ENCODE assay signal across 17 cellular contexts in the genomic region with DNA sequence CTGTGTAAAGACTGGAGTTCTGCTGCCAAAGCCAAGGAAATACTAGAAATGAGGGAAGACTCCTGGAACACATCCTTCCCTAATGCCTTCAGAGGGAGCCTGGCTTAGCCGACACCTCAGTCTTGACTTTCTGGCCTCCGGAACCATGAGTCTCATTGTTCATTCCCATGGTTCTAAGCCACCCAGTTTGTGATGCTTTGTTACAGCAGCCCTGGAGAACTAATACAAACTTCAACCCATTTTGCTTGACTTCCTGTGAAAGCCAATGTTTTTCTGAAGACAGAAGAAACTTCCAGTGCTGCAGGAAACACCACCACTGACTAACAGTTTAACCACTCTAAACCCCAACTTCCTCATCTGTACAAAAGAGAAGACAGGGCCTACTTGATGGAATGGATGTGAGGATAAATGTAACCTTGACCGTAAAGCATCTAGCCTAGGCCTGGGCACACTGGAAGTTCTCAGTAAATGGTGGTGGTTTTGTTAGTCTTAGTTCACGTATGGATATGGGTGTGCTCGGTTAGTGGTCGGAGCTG.
DNase-seq lines count a peak whose midpoint lies in the region; ATAC-seq, FAIRE-seq and TF ChIP-seq lines count a peak whose summit lies in the region.
"Had no signal": no experiment of that assay in that cellular context is flagged by ENCODE, and none has a peak within 500 bp of the region (broad histone marks: within the 10 kb centered on the region; RNA-seq: fewer than 3 reads in every experiment).

No MANE protein-coding gene starts in this region.

- H3K4me1 Mint-ChIP-seq in CD4-positive, alpha-beta T cell (ENCODE audit: low read depth) = peaks cover 44% of the 10 kb centered on the region
- H3K4me1 Mint-ChIP-seq in central memory CD8-positive, alpha-beta T cell = peaks cover 23% of the 10 kb centered on the region
- H3K4me1 Mint-ChIP-seq: endodermal cell had no signal

- TF ChIP-seq CTCF in CD4-positive, alpha-beta T cell (IDR thresholded peaks at IDR 0.05) = no peak
- no peak for TF ChIP-seq CTCF in HL-60 (IDR thresholded peaks at IDR 0.05; ENCODE audit: insufficient read depth, low read length)
- no peak for TF ChIP-seq CTCF in ovary (IDR thresholded peaks at IDR 0.05)

- H3K27ac ChIP-seq in CD4-positive, alpha-beta T cell (ENCODE audit: low read depth, low read length) = peak overlapping the region; percentile 58
- H3K27ac ChIP-seq in HL-60 (replicated peaks) (peak overlapping the region; percentile 78), ovary (no peak overlapping the region)
- H3K27ac ChIP-seq: sigmoid colon had no signal

- no peak for ATAC-seq in CD4-positive, alpha-beta T cell (ENCODE audit: poor library complexity)
- ATAC-seq in central memory CD8-positive, alpha-beta T cell (replicated peaks; ENCODE audit: extremely low read depth, poor library complexity, severe bottlenecking) = no peak

- H3K36me3 ChIP-seq in ovary = no peaks in the 10 kb centered on the region
- H3K36me3 ChIP-seq: sigmoid colon, transverse colon had no signal

- H3K9me3 ChIP-seq in CD4-positive, alpha-beta T cell (ENCODE audit: control insufficient read depth, low read length) = peaks cover 12% of the 10 kb centered on the region
- no peaks in the 10 kb centered on the region for H3K9me3 ChIP-seq in ovary
- H3K9me3 ChIP-seq: sigmoid colon, transverse colon had no signal

- TF ChIP-seq EP300 in ovary (IDR thresholded peaks at IDR 0.05) = no peak

- peaks cover 3% of the 10 kb centered on the region for H3K9me3 Mint-ChIP-seq in CD4-positive, alpha-beta T cell
- H3K9me3 Mint-ChIP-seq in central memory CD8-positive, alpha-beta T cell = peaks cover 12% of the 10 kb centered on the region
- H3K9me3 Mint-ChIP-seq: endodermal cell had no signal

- H3K36me3 Mint-ChIP-seq in CD4-positive, alpha-beta T cell (ENCODE audit: low read depth) = peaks cover 6% of the 10 kb centered on the region
- H3K36me3 Mint-ChIP-seq in central memory CD8-positive, alpha-beta T cell (ENCODE audit: insufficient read depth) = no peaks in the 10 kb centered on the region

- H3K27me3 ChIP-seq in CD4-positive, alpha-beta T cell (ENCODE audit: control insufficient read depth, insufficient read depth, low read length) = no peaks in the 10 kb centered on the region
- H3K27me3 ChIP-seq in HL-60 (ENCODE audit: insufficient read depth, poor library complexity, severe bottlenecking) (no peaks in the 10 kb centered on the region), ovary (no peaks in the 10 kb centered on the region)
- H3K27me3 ChIP-seq: sigmoid colon had no signal

- POLR2A ChIA-PET in CD4-positive, alpha-beta T cell (lab: Charles Lee) = interaction anchor here (0.6 to 1.2 kb wide), 2 partner anchors 31 to 86 kb away, joined by 3 to 4 read pairs; a partner anchor contains a TSS

- H3K27ac Mint-ChIP-seq in CD4-positive, alpha-beta T cell = peak overlapping the region; percentile 65
- H3K27ac Mint-ChIP-seq in central memory CD8-positive, alpha-beta T cell (ENCODE audit: low read depth) = peak overlapping the region; percentile 29
- H3K27ac Mint-ChIP-seq: endodermal cell had no signal

- CTCF ChIA-PET in CD4-positive, alpha-beta T cell (lab: Charles Lee) = no interaction called here

- H3K27me3 Mint-ChIP-seq in CD4-positive, alpha-beta T cell = no peaks in the 10 kb centered on the region
- peaks cover 21% of the 10 kb centered on the region for H3K27me3 Mint-ChIP-seq in central memory CD8-positive, alpha-beta T cell

- H3K4me3 ChIP-seq in HL-60 (replicated peaks; ENCODE audit: insufficient read depth, low read length) (no peak overlapping the region), ovary (no peak overlapping the region)
- H3K4me3 ChIP-seq: lung, sigmoid colon, transverse colon had no signal

- H3K4me1 ChIP-seq in ovary (ENCODE audit: insufficient read depth) = peaks cover 2% of the 10 kb centered on the region

- no peak for TF ChIP-seq POLR2A in ovary (IDR thresholded peaks at IDR 0.05)

- peak overlapping the region; percentile 15 for H3K4me3 Mint-ChIP-seq in CD4-positive, alpha-beta T cell
- H3K4me3 Mint-ChIP-seq in central memory CD8-positive, alpha-beta T cell = no peak overlapping the region
- H3K4me3 Mint-ChIP-seq: endodermal cell had no signal

- no peak for FAIRE-seq in urothelium cell line (lab: Jason Lieb, UNC)
- FAIRE-seq: GM18507 had no signal

- 97 to 99% (median 98%) methylated on average over 6 of the region's 6 CpGs for WGBS in ovary, 3 donors

- intact Hi-C loops in CD4-positive, alpha-beta T cell (cut with DNase I, micrococcal nuclease) = no loop called here
- intact Hi-C loops in ovary (cut with DNase I) = no loop called here

- DNase-seq in CD4-positive, alpha-beta T cell = no peak
- DNase-seq in HL-60 (ENCODE audit: low read depth in 1 of 2, low spot score in 1 of 2) (peak; percentile 58 to 76), SKM-1 (lab: John Stamatoyannopoulos, UW; ENCODE audit: unreplicated experiment) (peak; percentile 61), urothelium cell line (ENCODE audit: low spot score) (no peak), ovary (no peak)
- DNase-seq in central memory CD8-positive, alpha-beta T cell (ENCODE audit: low spot score in 2 of 2) = no peak
- DNase-seq in NK-92 treated with Interleukin-12 subunit alpha and Interleukin-12 subunit beta, amount 100 ng/mL, for 24 hours (lab: John Stamatoyannopoulos, UW) = no peak
- DNase-seq: activated effector memory CD4-positive, alpha-beta T cell treated with anti-CD3 and anti-CD28 coated beads, Interleukin-2, amount 50 U/mL, for 16 hours; COR-L47; endodermal cell; NCI-H1105 treated with DMSO at 0.1 percent for 48 hours; NCI-H345; sigmoid colon; stimulated activated CD4-positive, alpha-beta T cell treated with anti-CD3 and anti-CD28 coated beads, Interleukin-2, amount 100 ng/mL, for 48 hours; transverse colon had no signal

Comparison
In these comparisons a context has a peak if more than half of its experiments do, and no peak if none do; other contexts are left out.
1. DNase-seq: peak in HL-60 (2 of 2) and SKM-1 (single experiment); none in CD4-positive, alpha-beta T cell (0 of 10), central memory CD8-positive, alpha-beta T cell (0 of 2), urothelium cell line (single experiment), ovary (0 of 5) and NK-92 treated with Interleukin-12 subunit alpha and Interleukin-12 subunit beta, amount 100 ng/mL, for 24 hours (single experiment).
2. H3K27ac ChIP-seq: peak in CD4-positive, alpha-beta T cell (single experiment) and HL-60 (single experiment); none in ovary (0 of 2).